10 cellular contexts compared by ENCODE assay signal in the genomic region with DNA sequence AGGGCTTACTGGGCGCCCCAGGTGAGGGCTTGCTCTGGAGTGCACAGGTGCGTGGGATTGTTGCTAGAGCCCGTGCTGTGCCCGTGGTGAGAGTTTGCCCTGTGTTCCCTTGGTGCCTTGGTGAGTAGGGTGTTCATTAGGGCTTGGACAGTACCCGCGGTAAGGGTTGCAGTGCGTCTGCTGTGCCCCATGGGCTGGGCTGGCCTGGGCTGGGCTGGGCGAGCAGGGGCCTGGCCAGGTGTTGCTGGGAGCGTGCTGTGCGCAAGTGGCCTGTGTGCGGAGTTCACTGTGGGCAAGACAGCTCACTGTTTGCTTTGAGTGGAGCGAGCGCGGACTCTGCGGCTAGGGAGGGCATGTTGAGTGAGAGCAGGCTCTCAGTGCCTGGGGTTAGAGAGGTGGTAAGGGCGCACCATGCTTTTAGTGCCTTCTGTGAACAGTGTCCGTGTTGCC. TPM values are rescaled to one million over a fixed set of nuclear protein-coding genes. Genes with fewer than 3 reads are reported as not detected.
DNase-seq lines count a peak whose midpoint lies in the region; TF ChIP-seq lines count a peak whose summit lies in the region.
"Had no signal": no experiment of that assay in that cellular context is flagged by ENCODE, and none has a peak within 500 bp of the region (broad histone marks: within the 10 kb centered on the region; RNA-seq: fewer than 3 reads in every experiment).

No MANE protein-coding gene starts in this region.

- no peak overlapping the region for H2AK5ac ChIP-seq in trophoblast cell (ENCODE audit: low read length)

- CTCF ChIA-PET in CD4-positive, alpha-beta memory T cell (lab: Charles Lee; ENCODE audit: partially characterized antibody), result no interaction called here

- H2AFZ ChIP-seq in OCI-LY3 (ENCODE audit: low read depth, low read length), result peak overlapping the region; percentile 87; the same call in 1 of the 2 replicates
- H2AFZ ChIP-seq in trophoblast cell (ENCODE audit: insufficient read depth, low read length, poor library complexity), result no peak overlapping the region

- H3K79me2 ChIP-seq in OCI-LY3 (ENCODE audit: low read length) (no peaks in the 10 kb centered on the region), trophoblast cell (ENCODE audit: control insufficient read depth, insufficient read depth, low read length, poor library complexity) (no peaks in the 10 kb centered on the region)

- H2BK12ac ChIP-seq in trophoblast cell (ENCODE audit: low read length), result no peak overlapping the region

- H3K27me3 ChIP-seq in CD4-positive, alpha-beta memory T cell (ENCODE audit: insufficient read depth, low read length), result no peaks in the 10 kb centered on the region
- H3K27me3 ChIP-seq in OCI-LY3 (ENCODE audit: low read depth, low read length), result peaks cover 37% of the 10 kb centered on the region
- H3K27me3 ChIP-seq in esophagus squamous epithelium, result peaks cover 0 to 30% (median 0%) of the 10 kb centered on the region in 4 donors
- no peaks in the 10 kb centered on the region for H3K27me3 ChIP-seq in trophoblast cell (ENCODE audit: insufficient read depth, low read length)

- no peak overlapping the region for H3K23ac ChIP-seq in trophoblast cell (ENCODE audit: low read length)

- no peak overlapping the region for H4K8ac ChIP-seq in trophoblast cell (ENCODE audit: low read depth, low read length)

- no peaks in the 10 kb centered on the region for H3K36me3 ChIP-seq in CD4-positive, alpha-beta memory T cell (ENCODE audit: insufficient read depth, low read length)
- no peaks in the 10 kb centered on the region for H3K36me3 ChIP-seq in OCI-LY3 (replicated peaks; ENCODE audit: low read depth, low read length)
- H3K36me3 ChIP-seq in esophagus squamous epithelium, result no peaks in the 10 kb centered on the region
- H3K36me3 ChIP-seq in trophoblast cell (ENCODE audit: control insufficient read depth in 1 of 2, insufficient read depth in 2 of 2, low read length in 2 of 2), result no peaks in the 10 kb centered on the region

- no peaks in the 10 kb centered on the region for H3K9me3 ChIP-seq in CD4-positive, alpha-beta memory T cell (ENCODE audit: control insufficient read depth in 1 of 2, low read length in 2 of 2)
- H3K9me3 ChIP-seq in OCI-LY3 (ENCODE audit: insufficient read depth, low read length), result no peaks in the 10 kb centered on the region
- H3K9me3 ChIP-seq in esophagus squamous epithelium, result no peaks in the 10 kb centered on the region
- H3K9me3 ChIP-seq in trophoblast cell (ENCODE audit: insufficient read depth, low read depth, low read length), result peaks cover 2% of the 10 kb centered on the region

- H3K27ac Mint-ChIP-seq in CD4-positive, alpha-beta memory T cell, result no peak overlapping the region

- POLR2A ChIA-PET in CD4-positive, alpha-beta memory T cell (lab: Charles Lee; ENCODE audit: partially characterized antibody), result no interaction called here

- H4K20me1 ChIP-seq in OCI-LY3 (ENCODE audit: insufficient read depth, low read length), result no peaks in the 10 kb centered on the region

- no peaks in the 10 kb centered on the region for H3K79me1 ChIP-seq in trophoblast cell (ENCODE audit: low read length)

- no peaks in the 10 kb centered on the region for H3K9me3 Mint-ChIP-seq in CD4-positive, alpha-beta memory T cell

- no peak overlapping the region for H3K4ac ChIP-seq in trophoblast cell (ENCODE audit: low read depth, low read length)

- TF ChIP-seq POLR2A in esophagus squamous epithelium (IDR thresholded peaks at IDR 0.05), result no peak

- H3K4me3 Mint-ChIP-seq in CD4-positive, alpha-beta memory T cell, result peak overlapping the region in 7 of 8 donors; percentile 59 to 83 (median 78)

- intact Hi-C loops in CD4-positive, alpha-beta memory T cell (cut with micrococcal nuclease), result no loop called here
- intact Hi-C loops in esophagus squamous epithelium (cut with DNase I), result no loop called here

- WGBS in esophagus squamous epithelium, 2 donors, result 74 to 78% methylated on average over 7 to 12 of the region's 17 CpGs
- WGBS in trophoblast cell (ENCODE audit: extremely low coverage, insufficient coverage, insufficient read length), result no CpG with 5 or more reads among the region's 17 CpGs

- peaks cover 3% of the 10 kb centered on the region for H3K4me1 ChIP-seq in CD4-positive, alpha-beta memory T cell (ENCODE audit: insufficient read depth, low read length)
- peaks cover 46% of the 10 kb centered on the region for H3K4me1 ChIP-seq in OCI-LY3 (ENCODE audit: low read length)
- H3K4me1 ChIP-seq in esophagus squamous epithelium, result peaks cover 0 to 18% (median 7%) of the 10 kb centered on the region in 3 donors
- no peaks in the 10 kb centered on the region for H3K4me1 ChIP-seq in trophoblast cell (ENCODE audit: control insufficient read depth in 1 of 2, insufficient read depth in 2 of 2, low read length in 2 of 2)

- H3K14ac ChIP-seq in trophoblast cell (ENCODE audit: low read length), result no peak overlapping the region

- TF ChIP-seq CTCF in OCI-LY3 (IDR thresholded peaks at IDR 0.05; ENCODE audit: low read depth, low read length), result no peak
- no peak for TF ChIP-seq CTCF in esophagus squamous epithelium (IDR thresholded peaks at IDR 0.05)

- H3K4me2 ChIP-seq in OCI-LY3 (ENCODE audit: low read length), result peak overlapping the region; percentile 95
- no peak overlapping the region for H3K4me2 ChIP-seq in trophoblast cell (ENCODE audit: low read length)

- H3K27ac ChIP-seq in CD4-positive, alpha-beta memory T cell (ENCODE audit: low read depth, low read length), result no peak overlapping the region
- no peak overlapping the region for H3K27ac ChIP-seq in OCI-LY3 (ENCODE audit: low read length)
- H3K27ac ChIP-seq in esophagus squamous epithelium, result no peak overlapping the region
- H3K27ac ChIP-seq in trophoblast cell (ENCODE audit: low read depth, low read length), result no peak overlapping the region

- peaks cover 15 to 18% of the 10 kb centered on the region in 2 donors for H3K27me3 Mint-ChIP-seq in CD4-positive, alpha-beta memory T cell

- no peak overlapping the region for H4K91ac ChIP-seq in trophoblast cell (ENCODE audit: low read depth, low read length)

- no peak overlapping the region for H2BK5ac ChIP-seq in trophoblast cell (ENCODE audit: low read depth, low read length, poor library complexity)

- H3K18ac ChIP-seq in trophoblast cell (ENCODE audit: low read length), result no peak overlapping the region

- H4K12ac ChIP-seq in trophoblast cell (ENCODE audit: low read depth, low read length), result no peak overlapping the region

- H3K4me1 Mint-ChIP-seq in CD4-positive, alpha-beta memory T cell, result peaks cover 0 to 12% (median 9%) of the 10 kb centered on the region in 4 donors

- no peak overlapping the region for H2BK120ac ChIP-seq in trophoblast cell (ENCODE audit: insufficient read depth, low read length, poor library complexity)

- H3K4me3 ChIP-seq in CD4-positive, alpha-beta memory T cell (ENCODE audit: low read length in 2 of 2), result no peak overlapping the region
- peak overlapping the region; percentile 81 for H3K4me3 ChIP-seq in OCI-LY3 (ENCODE audit: low read length)
- peak overlapping the region; percentile 40 to 71 (median 51) for H3K4me3 ChIP-seq in esophagus squamous epithelium
- peak overlapping the region; percentile 15 for H3K4me3 ChIP-seq in trophoblast cell (ENCODE audit: low read depth, low read length)

- DNase-seq in CD4-positive, alpha-beta memory T cell, result no peak
- DNase-seq in esophagus squamous epithelium (lab: John Stamatoyannopoulos, UW) (no peak), trophoblast cell (no peak), SHP77 (lab: John Stamatoyannopoulos, UW) (no peak), NCI-H524 (lab: John Stamatoyannopoulos, UW) (no peak), DMS153 (lab: John Stamatoyannopoulos, UW) (no peak)
- no peak for DNase-seq in NK-92 treated with Interleukin-12 subunit alpha and Interleukin-12 subunit beta, amount 100 ng/mL, for 24 hours (lab: John Stamatoyannopoulos, UW)

- no peaks in the 10 kb centered on the region for H3K36me3 Mint-ChIP-seq in CD4-positive, alpha-beta memory T cell

- no peak overlapping the region for H3K9ac ChIP-seq in OCI-LY3 (ENCODE audit: low read length)
- H3K9ac ChIP-seq in trophoblast cell (ENCODE audit: low read length), result no peak overlapping the region

RNA-seq across cellular contexts. Expression of gene CR1L, which starts 0.7 kb away (rescaled TPM):
- under 1 TPM in 1 of 2 experiments, not detected in 1; 0.19 TPM for total RNA-seq in CD4-positive, alpha-beta memory T cell
- not detected for polyA plus RNA-seq in CD4-positive, alpha-beta memory T cell
- total RNA-seq in esophagus squamous epithelium, result not detected
- not detected in 2 replicates for polyA plus RNA-seq in trophoblast cell (2013)
- total RNA-seq: bronchial epithelial cell, NCI-H460 had no signal

Comparison
In these comparisons a context has a peak if more than half of its experiments do, and no peak if none do; other contexts are left out.
1. H3K4me3 ChIP-seq: peak in OCI-LY3 (single experiment), esophagus squamous epithelium (4 of 4) and trophoblast cell (single experiment); none in CD4-positive, alpha-beta memory T cell (0 of 2).